12 cellular contexts compared by ENCODE assay signal in genomic region chr7:45013465-45013967, GRCh38.
"Had no signal": no experiment of that assay in that cellular context is flagged by ENCODE, and none has a peak within 500 bp of the region (broad histone marks: within the 10 kb centered on the region; RNA-seq: fewer than 3 reads in every experiment).

No MANE protein-coding gene starts in this region.

- H3K9me3 ChIP-seq: esophagus muscularis mucosa, transverse colon had no signal

- H3K36me3 ChIP-seq: esophagus muscularis mucosa, transverse colon had no signal

- ATAC-seq: left cardiac atrium, SK-N-SH treated with all-trans-retinoic acid at 6 μM for 48 hours had no signal

- H3K4me3 ChIP-seq: esophagus muscularis mucosa, lung, transverse colon had no signal

- H3K27ac ChIP-seq: esophagus muscularis mucosa, transverse colon had no signal

- H3K27me3 ChIP-seq: esophagus muscularis mucosa, transverse colon had no signal

- DNase-seq: activated CD4-positive, CD25-positive, alpha-beta regulatory T cell treated with anti-CD3 and anti-CD28 coated beads, Interleukin-2, amount 50 U/mL, for 72 hours; activated T-cell treated with anti-CD3 and anti-CD28 coated beads, Interleukin-2, amount 50 U/mL, for 48 hours; foreskin fibroblast; glutamatergic neuron; left cardiac atrium; stimulated activated CD4-positive, alpha-beta T cell treated with anti-CD3 and anti-CD28 coated beads, Interleukin-12 subunit alpha, Interleukin-12 subunit beta, amount 100 ng/mL, for 4 hours; substantia nigra; transverse colon had no signal

- H3K4me3 Mint-ChIP-seq: neural crest cell had no signal

- H3K9me3 Mint-ChIP-seq: neural crest cell had no signal
